17 cellular contexts compared by ENCODE assay signal in the genomic region with DNA sequence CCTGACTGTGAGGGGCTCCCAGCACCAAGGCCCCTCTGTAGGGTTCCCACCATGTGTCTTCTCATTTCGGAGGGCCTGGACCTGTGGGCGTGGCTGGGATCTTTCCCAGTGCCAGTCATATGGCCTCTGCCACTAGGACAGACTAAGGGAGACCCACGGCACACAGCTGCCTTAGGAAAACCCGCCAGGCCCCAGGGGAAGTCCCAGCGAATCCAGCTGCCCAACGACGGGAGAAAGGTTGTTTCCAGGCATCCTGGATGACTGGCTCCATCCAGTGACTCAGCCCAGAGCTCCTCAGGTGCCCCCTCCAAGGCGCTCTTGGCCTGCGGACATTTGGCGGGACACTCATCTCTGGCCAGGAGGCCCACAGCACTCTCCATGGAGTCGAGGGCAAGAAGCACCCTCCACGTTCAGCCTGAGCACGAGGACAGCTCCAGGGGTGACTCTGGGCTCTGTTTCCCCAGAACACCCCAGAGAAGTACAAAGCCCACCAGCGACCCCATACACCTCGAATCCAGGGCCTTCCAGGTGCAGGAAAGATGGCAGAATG. TPM values are rescaled to one million over a fixed set of nuclear protein-coding genes. Genes with fewer than 3 reads are reported as not detected.
DNase-seq lines count a peak whose midpoint lies in the region; ATAC-seq lines count a peak whose summit lies in the region.
"Had no signal": no experiment of that assay in that cellular context is flagged by ENCODE, and none has a peak within 500 bp of the region (broad histone marks: within the 10 kb centered on the region; RNA-seq: fewer than 3 reads in every experiment).

No MANE protein-coding gene starts in this region.

- no peak overlapping the region for H3K4ac ChIP-seq in neuronal stem cell (ENCODE audit: low read length)

- peak overlapping the region; percentile 75 for H2AK5ac ChIP-seq in neuronal stem cell (ENCODE audit: low read depth, low read length)

- H3K9ac ChIP-seq in BLaER1 (peak overlapping the region; percentile 79), Karpas-422 (ENCODE audit: low read length) (peak overlapping the region; percentile 38; the same call in 1 of the 2 replicates), neuronal stem cell (ENCODE audit: low read depth, low read length, poor library complexity) (no peak overlapping the region)
- H3K9ac ChIP-seq: GM23248 had no signal

- peaks cover 85% of the 10 kb centered on the region for H3K4me1 ChIP-seq in BLaER1
- H3K4me1 ChIP-seq in Karpas-422 (ENCODE audit: low read length): peaks cover 49% of the 10 kb centered on the region
- H3K4me1 ChIP-seq in neuronal stem cell (ENCODE audit: control insufficient read depth in 2 of 2, insufficient read depth in 1 of 2, low read depth in 1 of 2, low read length in 2 of 2): peaks cover 0 to 6% of the 10 kb centered on the region in 2 donors

- H4K91ac ChIP-seq in neuronal stem cell (ENCODE audit: low read depth, low read length, poor library complexity): no peak overlapping the region

- no peak for DNase-seq in Karpas-422
- DNase-seq in glomerular visceral epithelial cell (ENCODE audit: extremely low spot score): peak; percentile 45
- DNase-seq in neuronal stem cell (ENCODE audit: low spot score): no peak
- DNase-seq in substantia nigra (lab: John Stamatoyannopoulos, UW): no peak
- no peak for DNase-seq in iPS-NIHi11 (ENCODE audit: low spot score)
- DNase-seq: COR-L47, DMS 273 treated with DMSO at 0.1 percent for 48 hours, GM23248, HCEC 1CT, Kasumi-1, NCI-H1694 treated with DMSO at 0.1 percent for 48 hours, NCI-H2227 treated with DMSO at 0.1 percent for 48 hours, NCI-H524, NCI-H82, PC-3 had no signal

- H2BK120ac ChIP-seq in neuronal stem cell (ENCODE audit: low read depth, low read length): peak overlapping the region; percentile 61

- peak overlapping the region; percentile 91 for H3K27ac ChIP-seq in BLaER1
- H3K27ac ChIP-seq in Karpas-422 (ENCODE audit: low read length): peak overlapping the region; percentile 85
- H3K27ac ChIP-seq in neuronal stem cell (replicated peaks; ENCODE audit: low read length): no peak overlapping the region
- no peak overlapping the region for H3K27ac ChIP-seq in substantia nigra (ENCODE audit: low read depth, low read length, poor library complexity, severe bottlenecking)
- H3K27ac ChIP-seq: GM23248 had no signal

- H3K9me2 ChIP-seq in Karpas-422 (replicated peaks; ENCODE audit: insufficient read depth, low read length): no peaks in the 10 kb centered on the region

- ATAC-seq in GM21717 (IDR thresholded peaks at IDR 0.05; ENCODE audit: unreplicated experiment): no peak
- ATAC-seq: PC-3 had no signal

- peak overlapping the region; percentile 3 for H3K14ac ChIP-seq in neuronal stem cell (ENCODE audit: low read length)

- peak overlapping the region; percentile 71 for H3K18ac ChIP-seq in neuronal stem cell (ENCODE audit: low read length)

- peak overlapping the region; percentile 58 for H2BK12ac ChIP-seq in neuronal stem cell (ENCODE audit: low read length)

- no peak overlapping the region for H3K23ac ChIP-seq in neuronal stem cell (ENCODE audit: low read depth, low read length, poor library complexity)

- H3K4me2 ChIP-seq in BLaER1 (peak overlapping the region; percentile 85), Karpas-422 (ENCODE audit: low read depth, low read length, poor library complexity, severe bottlenecking) (no peak overlapping the region), neuronal stem cell (ENCODE audit: insufficient read depth, low read length, poor library complexity, severe bottlenecking) (no peak overlapping the region)

- no peak overlapping the region for H3K4me3 ChIP-seq in BLaER1
- H3K4me3 ChIP-seq in Karpas-422 (ENCODE audit: low read length): no peak overlapping the region
- no peak overlapping the region for H3K4me3 ChIP-seq in neuronal stem cell (ENCODE audit: low read length in 2 of 2)
- H3K4me3 ChIP-seq: GM23248 had no signal

- no peak overlapping the region for H4K8ac ChIP-seq in neuronal stem cell (ENCODE audit: low read depth, low read length)

- peak overlapping the region; percentile 11 for H2BK5ac ChIP-seq in neuronal stem cell (ENCODE audit: low read length)

- no peaks in the 10 kb centered on the region for H3K36me3 ChIP-seq in BLaER1
- no peaks in the 10 kb centered on the region for H3K36me3 ChIP-seq in Karpas-422 (ENCODE audit: insufficient read depth, low read length)
- no peaks in the 10 kb centered on the region for H3K36me3 ChIP-seq in neuronal stem cell (replicated peaks in 1 of 2; ENCODE audit: control insufficient read depth in 2 of 2, insufficient read depth in 2 of 2, low read length in 2 of 2)

- no peaks in the 10 kb centered on the region for H3K27me3 ChIP-seq in BLaER1
- H3K27me3 ChIP-seq in Karpas-422 (ENCODE audit: low read length): no peaks in the 10 kb centered on the region
- H3K27me3 ChIP-seq in neuronal stem cell (ENCODE audit: control insufficient read depth in 3 of 3, insufficient read depth in 3 of 3, low read depth in 1 of 3, low read length in 3 of 3): no peaks in the 10 kb centered on the region

- H4K20me1 ChIP-seq in BLaER1 (no peaks in the 10 kb centered on the region), Karpas-422 (ENCODE audit: insufficient read depth, low read depth, low read length) (no peaks in the 10 kb centered on the region)

- H2AFZ ChIP-seq in Karpas-422 (ENCODE audit: low read length) (no peak overlapping the region), neuronal stem cell (ENCODE audit: low read length) (no peak overlapping the region)
- H2AFZ ChIP-seq: GM23248 had no signal

- H2BK15ac ChIP-seq in neuronal stem cell (ENCODE audit: low read length): peak overlapping the region; percentile 91

- H3K79me2 ChIP-seq in Karpas-422 (ENCODE audit: low read length): no peaks in the 10 kb centered on the region

- H3K79me1 ChIP-seq in neuronal stem cell (ENCODE audit: low read depth, low read length): peaks cover 6% of the 10 kb centered on the region

- no peaks in the 10 kb centered on the region for H3K9me3 ChIP-seq in BLaER1
- no peaks in the 10 kb centered on the region for H3K9me3 ChIP-seq in Karpas-422 (ENCODE audit: low read length)
- peaks cover 7 to 9% of the 10 kb centered on the region in 2 donors for H3K9me3 ChIP-seq in neuronal stem cell (replicated peaks in 1 of 2; ENCODE audit: control insufficient read depth in 2 of 2, insufficient read depth in 1 of 2, low read depth in 1 of 2, low read length in 2 of 2)

- WGBS in neuronal stem cell (ENCODE audit: extremely low coverage in 2 of 2, insufficient read length in 2 of 2, insufficient replicate concordance in 1 of 2), 2 donors: no CpG with 5 or more reads among the region's 15 CpGs

RNA-seq across cellular contexts. Expression of a gene that starts 39.9 kb away (rescaled TPM):
- total RNA-seq in Karpas-422 (2014; rRNA removed; shearing (Covaris generic); ENCODE audit: low replicate concordance): 1.4 and 3.7 TPM in 2 replicates
- 2.1 TPM for polyA plus RNA-seq in neuronal stem cell (2013, experiment 1 of 2)
- polyA plus RNA-seq in neuronal stem cell (2013, experiment 2 of 2): 2.0 TPM

Comparison
In these comparisons a context has a peak if more than half of its experiments do, and no peak if none do; other contexts are left out.
1. H3K27ac ChIP-seq: peak in BLaER1 (single experiment) and Karpas-422 (single experiment); none in neuronal stem cell (single experiment) and substantia nigra (single experiment).